In the genomic region with DNA sequence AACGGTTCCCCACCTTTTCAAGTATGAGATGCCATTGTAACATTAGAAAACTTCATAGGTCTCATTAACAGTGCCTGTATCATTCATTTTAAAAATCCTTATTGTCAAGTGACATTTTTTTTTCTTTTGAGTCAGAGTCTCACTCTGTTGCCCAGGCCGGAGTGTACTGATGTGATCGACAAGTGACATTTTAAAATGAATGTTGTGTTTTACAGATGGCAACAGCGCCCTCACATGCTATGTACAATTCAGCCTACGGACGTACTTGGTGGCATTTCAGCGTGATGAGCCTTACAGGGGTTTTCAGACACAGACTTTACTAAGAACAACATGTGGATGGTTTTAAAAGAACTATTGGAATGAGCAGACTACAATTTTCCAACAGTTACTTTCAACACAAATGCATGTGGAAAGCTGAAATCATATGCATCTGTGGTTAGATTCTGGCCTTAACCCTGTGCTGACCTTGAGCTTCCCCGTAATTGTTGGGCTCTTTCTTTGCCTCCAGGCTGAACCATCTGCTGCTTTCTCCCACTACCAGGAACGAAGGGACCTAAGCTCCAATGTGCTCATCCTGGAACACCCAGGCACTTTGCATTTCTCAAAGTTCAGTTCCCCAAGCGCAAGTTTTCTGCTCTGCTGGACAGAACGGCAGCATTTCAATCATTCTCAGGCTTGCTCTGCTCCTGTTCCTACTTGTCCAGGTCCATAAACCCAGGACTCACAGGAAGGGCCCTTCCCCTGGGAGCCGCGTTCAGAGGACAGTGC, we compare ENCODE assay signal across 9 cellular contexts.
A peak's percentile ranks its signal among the peaks of the same experiment; 100 is the strongest.
DNase-seq lines count a peak whose midpoint lies in the region; ATAC-seq, FAIRE-seq and TF ChIP-seq lines count a peak whose summit lies in the region.
"Had no signal": no experiment of that assay in that cellular context is flagged by ENCODE, and none has a peak within 500 bp of the region (broad histone marks: within the 10 kb centered on the region; RNA-seq: fewer than 3 reads in every experiment).

No MANE protein-coding gene starts in this region.

- no peak overlapping the region for H2BK5ac ChIP-seq in mesendoderm (ENCODE audit: low read length)

- no peak overlapping the region for H3K4me2 ChIP-seq in mesendoderm (ENCODE audit: low read length)

- intact Hi-C loops in vagina (cut with DNase I) = loop anchor here (10.0 kb wide), 1 partner anchor 328 kb away; no protein-coding TSS in a partner anchor

- no peak overlapping the region for H3K23ac ChIP-seq in mesendoderm (ENCODE audit: low read length)

- ATAC-seq in HG02973 (IDR thresholded peaks at IDR 0.05; ENCODE audit: unreplicated experiment) (no peak), omental fat pad (ENCODE audit: low FRiP score) (no peak)

- H3K36me3 ChIP-seq in mesendoderm (ENCODE audit: control insufficient read depth, insufficient read depth, low read length) (no peaks in the 10 kb centered on the region), vagina (no peaks in the 10 kb centered on the region)
- H3K36me3 ChIP-seq: gastrocnemius medialis had no signal

- peak; percentile 92 for DNase-seq in AG04449 (ENCODE audit: low read depth, low spot score)
- no peak for DNase-seq in GM12891 (ENCODE audit: insufficient read length, low spot score)
- DNase-seq in NCI-H524 treated with DMSO at 0.1 percent for 48 hours (lab: John Stamatoyannopoulos, UW) = peak; percentile 51
- peak; percentile 66 to 74 for DNase-seq in cardiac fibroblast (ENCODE audit: low read depth in 2 of 2)
- DNase-seq in mesendoderm = peak; percentile 78
- no peak for DNase-seq in vagina (ENCODE audit: extremely low spot score in 2 of 2)
- DNase-seq in omental fat pad (ENCODE audit: low spot score) = no peak
- DNase-seq: gastrocnemius medialis had no signal

- no peaks in the 10 kb centered on the region for H3K9me3 ChIP-seq in vagina
- H3K9me3 ChIP-seq: gastrocnemius medialis had no signal

- no peaks in the 10 kb centered on the region for H3K79me1 ChIP-seq in mesendoderm (ENCODE audit: low read length)

- H2AK5ac ChIP-seq in mesendoderm (ENCODE audit: low read length) = no peak overlapping the region

- TF ChIP-seq POLR2A in GM12891 (IDR thresholded peaks at IDR 0.05; ENCODE audit: low read depth, low read length) (no peak), vagina (IDR thresholded peaks at IDR 0.05) (no peak)

- WGBS in mesendoderm (ENCODE audit: extremely low coverage, insufficient coverage, low lambda C conversion rate) = no CpG with 5 or more reads among the region's 13 CpGs

- no peak overlapping the region for H3K9ac ChIP-seq in mesendoderm (ENCODE audit: low read length)

- CTCF ChIA-PET in AG04449 (lab: Yijun Ruan, JAX) = interaction anchor here (0.6 to 10.1 kb wide), 54 partner anchors 9 to 332 kb away, joined by 3 to 133 read pairs (median 4); no protein-coding TSS in a partner anchor

- H3K4me1 ChIP-seq in mesendoderm (ENCODE audit: control insufficient read depth, low read depth, low read length) (peaks cover 2% of the 10 kb centered on the region), vagina (peaks cover 12% of the 10 kb centered on the region)
- H3K4me1 ChIP-seq: gastrocnemius medialis had no signal

- no peak overlapping the region for H3K18ac ChIP-seq in mesendoderm (ENCODE audit: low read length)

- peak overlapping the region; percentile 47 for H3K56ac ChIP-seq in mesendoderm (ENCODE audit: low read length)

- TF ChIP-seq CTCF in AG04449 (IDR thresholded peaks at IDR 0.05; ENCODE audit: insufficient read depth, low read length, missing control alignments) (peak; percentile 62), cardiac fibroblast (IDR thresholded peaks at IDR 0.05; ENCODE audit: low read depth, low read length) (peak; percentile 47), vagina (IDR thresholded peaks at IDR 0.05) (no peak), omental fat pad (IDR thresholded peaks at IDR 0.05) (no peak)

- H3K4ac ChIP-seq in mesendoderm (ENCODE audit: low read depth, low read length) = no peak overlapping the region

- POLR2A ChIA-PET in AG04449 (lab: Yijun Ruan, JAX) = interaction anchor here (0.6 to 1.6 kb wide), 5 partner anchors 33 to 277 kb away, joined by 3 to 6 read pairs (median 4); a partner anchor contains a TSS

- no peaks in the 10 kb centered on the region for H3K79me2 ChIP-seq in mesendoderm (ENCODE audit: control insufficient read depth, insufficient read depth, low read length)

- no peak overlapping the region for H2BK120ac ChIP-seq in mesendoderm (ENCODE audit: low read depth, low read length)

- H2BK15ac ChIP-seq in mesendoderm (replicated peaks; ENCODE audit: low read depth) = no peak overlapping the region

- H3K27ac ChIP-seq in mesendoderm (ENCODE audit: low read depth, low read length) (no peak overlapping the region), vagina (no peak overlapping the region)
- H3K27ac ChIP-seq: gastrocnemius medialis had no signal

- H4K5ac ChIP-seq in mesendoderm (ENCODE audit: low read length) = no peak overlapping the region

- H3K27me3 ChIP-seq in mesendoderm (ENCODE audit: insufficient read depth, low read length, poor library complexity) (no peaks in the 10 kb centered on the region), vagina (no peaks in the 10 kb centered on the region)
- H3K27me3 ChIP-seq: gastrocnemius medialis had no signal

- FAIRE-seq in GM12891 (lab: Jason Lieb, UNC) = peak; percentile 83

- H4K8ac ChIP-seq in mesendoderm (ENCODE audit: low read depth, low read length) = no peak overlapping the region

- H3K4me3 ChIP-seq in AG04449 (ENCODE audit: low read depth, low read length) (no peak overlapping the region), cardiac fibroblast (replicated peaks in 1 of 2; ENCODE audit: low read depth in 2 of 2, low read length in 2 of 2) (no peak overlapping the region), mesendoderm (ENCODE audit: low read length) (no peak overlapping the region), vagina (no peak overlapping the region)
- H3K4me3 ChIP-seq: gastrocnemius medialis had no signal

TF ChIP-seq in GM12891, 5 proteins besides CTCF, POLR2A, EP300 and RAD21:
- TF ChIP-seq POLR2AphosphoS5 (IDR thresholded peaks at IDR 0.05; ENCODE audit: low read depth, low read length) = no peak
- TF ChIP-seq POU2F2 (IDR thresholded peaks at IDR 0.05; ENCODE audit: low read depth, low read length) = no peak
- TF ChIP-seq TAF1 (IDR thresholded peaks at IDR 0.05; ENCODE audit: low read depth, low read length) = no peak
- no peak for TF ChIP-seq PAX5 (IDR thresholded peaks at IDR 0.05; ENCODE audit: insufficient read depth, low read length, severe bottlenecking)
- TF ChIP-seq SPI1 (IDR thresholded peaks at IDR 0.05; ENCODE audit: low read depth, low read length) = no peak

Comparison
In these comparisons a context has a peak if more than half of its experiments do, and no peak if none do; other contexts are left out.
1. DNase-seq: peak in AG04449 (single experiment), NCI-H524 treated with DMSO at 0.1 percent for 48 hours (single experiment), cardiac fibroblast (2 of 2) and mesendoderm (single experiment); none in GM12891 (single experiment), vagina (0 of 2) and omental fat pad (single experiment).
2. CTCF ChIP-seq: peak in AG04449 (single experiment) and cardiac fibroblast (single experiment); none in vagina (0 of 3) and omental fat pad (0 of 3).